ENCODE assay signal across 8 cellular contexts in the genomic region with DNA sequence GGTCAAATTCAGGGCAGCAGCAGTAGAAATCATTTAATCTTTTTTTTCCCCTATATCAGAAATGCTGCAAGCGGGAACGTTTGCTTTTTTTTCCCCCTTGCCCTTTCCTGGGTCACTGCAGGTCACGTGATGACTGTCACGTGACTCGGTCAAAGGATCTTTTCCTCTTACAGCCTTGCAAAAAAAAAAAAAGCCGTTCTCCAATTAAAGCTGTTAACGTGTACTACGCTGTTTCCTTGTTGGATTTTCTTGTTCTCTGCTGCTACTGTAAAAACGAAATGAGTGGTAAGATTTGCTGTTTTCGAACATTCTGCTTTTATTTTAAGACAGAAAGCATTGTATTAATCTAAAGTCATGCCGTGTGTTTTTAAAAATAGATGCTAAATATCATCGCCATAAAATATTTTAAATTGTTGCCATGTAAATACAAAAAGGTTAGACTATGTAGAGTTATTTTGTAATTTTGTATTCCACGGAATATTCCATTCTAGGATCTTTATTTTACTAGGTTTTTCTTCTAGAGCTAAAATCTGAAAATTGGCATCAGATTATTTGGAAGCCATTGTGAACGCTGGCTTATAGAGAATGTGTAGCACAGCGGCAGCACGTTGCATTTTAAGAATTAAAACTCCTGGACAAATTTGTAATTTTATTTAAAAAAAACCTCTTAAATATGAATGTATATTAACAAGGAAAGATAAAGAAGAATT.
DNase-seq lines count a peak whose midpoint lies in the region; ATAC-seq and TF ChIP-seq lines count a peak whose summit lies in the region.

No MANE protein-coding gene starts in this region.

- H3K4me3 ChIP-seq in left lung, result peak overlapping the region; percentile 44

- H3K27ac Mint-ChIP-seq in activated CD4-positive, alpha-beta T cell treated with anti-CD3 and anti-CD28 coated beads, Interleukin-2, amount 10 ng/mL, durations not matched to agents 24 days and 14 days, result peak overlapping the region; percentile 68
- peak overlapping the region; percentile 78 for H3K27ac Mint-ChIP-seq in dendritic cell treated with granulocyte-macrophage colony-stimulating factor and Interleukin-4, amounts not matched to agents 40 ng/mL and 50 ng/mL, for 4 days

- peak overlapping the region; percentile 81 for H3K4me3 Mint-ChIP-seq in activated CD4-positive, alpha-beta T cell treated with anti-CD3 and anti-CD28 coated beads, Interleukin-2, amount 10 ng/mL, durations not matched to agents 24 days and 14 days
- H3K4me3 Mint-ChIP-seq in dendritic cell treated with granulocyte-macrophage colony-stimulating factor and Interleukin-4, amounts not matched to agents 40 ng/mL and 50 ng/mL, for 4 days, result peak overlapping the region; percentile 71

- H3K27ac ChIP-seq in left lung, result peak overlapping the region; percentile 59 to 69

- DNase-seq in NCI-H524 treated with DMSO at 0.1 percent for 48 hours (lab: John Stamatoyannopoulos, UW), result peak; percentile 62
- peak; percentile 93 for DNase-seq in activated CD4-positive, alpha-beta T cell treated with anti-CD3 and anti-CD28 coated beads, Interleukin-2, amount 10 ng/mL, durations not matched to agents 24 days and 14 days
- DNase-seq in left lung, result peak in 1 of 2 donors; percentile 86
- peak; percentile 75 for DNase-seq in stimulated activated CD4-positive, alpha-beta T cell treated with anti-CD3 and anti-CD28 coated beads, Interleukin-2, amount 100 ng/mL, for 24 hours

- peaks cover 5% of the 10 kb centered on the region for H3K36me3 Mint-ChIP-seq in activated CD4-positive, alpha-beta T cell treated with anti-CD3 and anti-CD28 coated beads, Interleukin-2, amount 10 ng/mL, durations not matched to agents 24 days and 14 days (ENCODE audit: low read depth)
- peaks cover 16% of the 10 kb centered on the region for H3K36me3 Mint-ChIP-seq in dendritic cell treated with granulocyte-macrophage colony-stimulating factor and Interleukin-4, amounts not matched to agents 40 ng/mL and 50 ng/mL, for 4 days (ENCODE audit: low read depth)

- H3K36me3 ChIP-seq in ES-I3 (ENCODE audit: insufficient read depth, low read length) (0 out of 2 replicates have a peak, but pooled peaks cover 2% of the 10 kb centered on the region), left lung (peaks cover 0 to 2% of the 10 kb centered on the region in 2 donors)

- no peaks in the 10 kb centered on the region for H3K27me3 ChIP-seq in left lung

- H3K4me1 Mint-ChIP-seq in activated CD4-positive, alpha-beta T cell treated with anti-CD3 and anti-CD28 coated beads, Interleukin-2, amount 10 ng/mL, durations not matched to agents 24 days and 14 days, result peaks cover 18% of the 10 kb centered on the region
- H3K4me1 Mint-ChIP-seq in dendritic cell treated with granulocyte-macrophage colony-stimulating factor and Interleukin-4, amounts not matched to agents 40 ng/mL and 50 ng/mL, for 4 days (ENCODE audit: low read depth), result peaks cover 22% of the 10 kb centered on the region

- peak overlapping the region; percentile 87 for H3K9ac ChIP-seq in ES-I3 (ENCODE audit: low read depth, low read length)

- H3K4me1 ChIP-seq in ES-I3 (ENCODE audit: insufficient read depth, low read length) (peaks cover 5% of the 10 kb centered on the region; the same call in 1 of the 2 replicates), left lung (peaks cover 29 to 57% of the 10 kb centered on the region in 2 donors)

- intact Hi-C loops in activated CD4-positive, alpha-beta T cell treated with anti-CD3 and anti-CD28 coated beads, Interleukin-2, amount 10 ng/mL, durations not matched to agents 24 days and 14 days (cut with micrococcal nuclease), result loop anchor here (2.0 to 5.0 kb wide), 5 partner anchors 133 to 387 kb away; a partner anchor contains a TSS
- intact Hi-C loops in dendritic cell treated with granulocyte-macrophage colony-stimulating factor and Interleukin-4, amounts not matched to agents 40 ng/mL and 50 ng/mL, for 4 days (cut with micrococcal nuclease), result no loop called here
- intact Hi-C loops in left lung (cut with DNase I), result no loop called here

- TF ChIP-seq CTCF in left lung (IDR thresholded peaks at IDR 0.05), result no peak

- H3K9me3 Mint-ChIP-seq in activated CD4-positive, alpha-beta T cell treated with anti-CD3 and anti-CD28 coated beads, Interleukin-2, amount 10 ng/mL, durations not matched to agents 24 days and 14 days, result no peaks in the 10 kb centered on the region
- H3K9me3 Mint-ChIP-seq in dendritic cell treated with granulocyte-macrophage colony-stimulating factor and Interleukin-4, amounts not matched to agents 40 ng/mL and 50 ng/mL, for 4 days, result no peaks in the 10 kb centered on the region

- no peaks in the 10 kb centered on the region for H3K9me3 ChIP-seq in ES-I3 (ENCODE audit: control insufficient read depth, insufficient read depth, low read length)
- no peaks in the 10 kb centered on the region for H3K9me3 ChIP-seq in left lung

- ATAC-seq in HG03064 (IDR thresholded peaks at IDR 0.05; ENCODE audit: low read depth, unreplicated experiment) (peak; percentile 58), left lung (peak; percentile 87), GM19463 (IDR thresholded peaks at IDR 0.05; ENCODE audit: unreplicated experiment) (no peak)

- H3K27me3 Mint-ChIP-seq in activated CD4-positive, alpha-beta T cell treated with anti-CD3 and anti-CD28 coated beads, Interleukin-2, amount 10 ng/mL, durations not matched to agents 24 days and 14 days, result no peaks in the 10 kb centered on the region
- H3K27me3 Mint-ChIP-seq in dendritic cell treated with granulocyte-macrophage colony-stimulating factor and Interleukin-4, amounts not matched to agents 40 ng/mL and 50 ng/mL, for 4 days, result no peaks in the 10 kb centered on the region
